In the genomic region with DNA sequence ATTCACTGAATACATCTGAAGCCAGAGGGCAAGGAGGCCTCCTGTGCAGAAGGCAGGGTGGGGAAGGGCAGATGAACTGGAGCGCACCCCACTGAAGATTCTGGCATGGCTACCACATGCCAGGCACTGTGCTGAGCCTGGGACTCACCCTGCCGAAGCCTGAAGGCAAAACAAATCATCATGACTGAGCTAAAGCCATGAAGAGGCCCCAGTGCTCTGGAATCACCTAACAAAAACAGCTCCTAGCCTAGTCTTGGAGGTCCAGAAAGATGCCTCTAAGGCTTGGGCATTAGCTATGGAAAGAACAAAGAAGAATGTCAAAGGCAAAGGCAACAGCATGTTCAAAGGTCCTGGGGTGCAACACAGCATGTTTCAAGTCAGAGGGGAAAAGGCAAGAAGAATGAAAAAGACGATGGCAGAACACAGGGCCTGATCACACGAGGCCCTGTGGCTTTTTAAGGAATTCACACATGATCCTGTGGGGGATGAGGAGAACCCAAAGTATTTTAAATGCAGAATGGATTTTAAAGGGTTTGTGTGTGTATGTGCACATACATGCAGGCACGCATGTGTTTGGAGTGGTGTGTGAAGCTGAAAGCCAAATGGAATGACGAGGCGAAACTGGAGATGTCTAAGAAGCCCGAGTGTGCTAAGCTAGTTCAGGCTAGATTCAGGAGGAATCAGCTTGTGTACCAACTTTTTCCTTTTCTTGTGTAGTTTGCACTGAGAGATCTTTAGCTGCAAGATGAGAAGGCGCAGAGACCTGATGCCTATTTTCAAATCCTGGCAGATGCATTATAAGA, we compare ENCODE assay signal across 1 cellular context.
TF ChIP-seq lines count a peak whose summit lies in the region.

No MANE protein-coding gene starts in this region.

TF ChIP-seq in K562, 482 proteins besides CTCF, POLR2A, EP300 and RAD21 (continued from another document):
- TF ChIP-seq, protein P1, sequence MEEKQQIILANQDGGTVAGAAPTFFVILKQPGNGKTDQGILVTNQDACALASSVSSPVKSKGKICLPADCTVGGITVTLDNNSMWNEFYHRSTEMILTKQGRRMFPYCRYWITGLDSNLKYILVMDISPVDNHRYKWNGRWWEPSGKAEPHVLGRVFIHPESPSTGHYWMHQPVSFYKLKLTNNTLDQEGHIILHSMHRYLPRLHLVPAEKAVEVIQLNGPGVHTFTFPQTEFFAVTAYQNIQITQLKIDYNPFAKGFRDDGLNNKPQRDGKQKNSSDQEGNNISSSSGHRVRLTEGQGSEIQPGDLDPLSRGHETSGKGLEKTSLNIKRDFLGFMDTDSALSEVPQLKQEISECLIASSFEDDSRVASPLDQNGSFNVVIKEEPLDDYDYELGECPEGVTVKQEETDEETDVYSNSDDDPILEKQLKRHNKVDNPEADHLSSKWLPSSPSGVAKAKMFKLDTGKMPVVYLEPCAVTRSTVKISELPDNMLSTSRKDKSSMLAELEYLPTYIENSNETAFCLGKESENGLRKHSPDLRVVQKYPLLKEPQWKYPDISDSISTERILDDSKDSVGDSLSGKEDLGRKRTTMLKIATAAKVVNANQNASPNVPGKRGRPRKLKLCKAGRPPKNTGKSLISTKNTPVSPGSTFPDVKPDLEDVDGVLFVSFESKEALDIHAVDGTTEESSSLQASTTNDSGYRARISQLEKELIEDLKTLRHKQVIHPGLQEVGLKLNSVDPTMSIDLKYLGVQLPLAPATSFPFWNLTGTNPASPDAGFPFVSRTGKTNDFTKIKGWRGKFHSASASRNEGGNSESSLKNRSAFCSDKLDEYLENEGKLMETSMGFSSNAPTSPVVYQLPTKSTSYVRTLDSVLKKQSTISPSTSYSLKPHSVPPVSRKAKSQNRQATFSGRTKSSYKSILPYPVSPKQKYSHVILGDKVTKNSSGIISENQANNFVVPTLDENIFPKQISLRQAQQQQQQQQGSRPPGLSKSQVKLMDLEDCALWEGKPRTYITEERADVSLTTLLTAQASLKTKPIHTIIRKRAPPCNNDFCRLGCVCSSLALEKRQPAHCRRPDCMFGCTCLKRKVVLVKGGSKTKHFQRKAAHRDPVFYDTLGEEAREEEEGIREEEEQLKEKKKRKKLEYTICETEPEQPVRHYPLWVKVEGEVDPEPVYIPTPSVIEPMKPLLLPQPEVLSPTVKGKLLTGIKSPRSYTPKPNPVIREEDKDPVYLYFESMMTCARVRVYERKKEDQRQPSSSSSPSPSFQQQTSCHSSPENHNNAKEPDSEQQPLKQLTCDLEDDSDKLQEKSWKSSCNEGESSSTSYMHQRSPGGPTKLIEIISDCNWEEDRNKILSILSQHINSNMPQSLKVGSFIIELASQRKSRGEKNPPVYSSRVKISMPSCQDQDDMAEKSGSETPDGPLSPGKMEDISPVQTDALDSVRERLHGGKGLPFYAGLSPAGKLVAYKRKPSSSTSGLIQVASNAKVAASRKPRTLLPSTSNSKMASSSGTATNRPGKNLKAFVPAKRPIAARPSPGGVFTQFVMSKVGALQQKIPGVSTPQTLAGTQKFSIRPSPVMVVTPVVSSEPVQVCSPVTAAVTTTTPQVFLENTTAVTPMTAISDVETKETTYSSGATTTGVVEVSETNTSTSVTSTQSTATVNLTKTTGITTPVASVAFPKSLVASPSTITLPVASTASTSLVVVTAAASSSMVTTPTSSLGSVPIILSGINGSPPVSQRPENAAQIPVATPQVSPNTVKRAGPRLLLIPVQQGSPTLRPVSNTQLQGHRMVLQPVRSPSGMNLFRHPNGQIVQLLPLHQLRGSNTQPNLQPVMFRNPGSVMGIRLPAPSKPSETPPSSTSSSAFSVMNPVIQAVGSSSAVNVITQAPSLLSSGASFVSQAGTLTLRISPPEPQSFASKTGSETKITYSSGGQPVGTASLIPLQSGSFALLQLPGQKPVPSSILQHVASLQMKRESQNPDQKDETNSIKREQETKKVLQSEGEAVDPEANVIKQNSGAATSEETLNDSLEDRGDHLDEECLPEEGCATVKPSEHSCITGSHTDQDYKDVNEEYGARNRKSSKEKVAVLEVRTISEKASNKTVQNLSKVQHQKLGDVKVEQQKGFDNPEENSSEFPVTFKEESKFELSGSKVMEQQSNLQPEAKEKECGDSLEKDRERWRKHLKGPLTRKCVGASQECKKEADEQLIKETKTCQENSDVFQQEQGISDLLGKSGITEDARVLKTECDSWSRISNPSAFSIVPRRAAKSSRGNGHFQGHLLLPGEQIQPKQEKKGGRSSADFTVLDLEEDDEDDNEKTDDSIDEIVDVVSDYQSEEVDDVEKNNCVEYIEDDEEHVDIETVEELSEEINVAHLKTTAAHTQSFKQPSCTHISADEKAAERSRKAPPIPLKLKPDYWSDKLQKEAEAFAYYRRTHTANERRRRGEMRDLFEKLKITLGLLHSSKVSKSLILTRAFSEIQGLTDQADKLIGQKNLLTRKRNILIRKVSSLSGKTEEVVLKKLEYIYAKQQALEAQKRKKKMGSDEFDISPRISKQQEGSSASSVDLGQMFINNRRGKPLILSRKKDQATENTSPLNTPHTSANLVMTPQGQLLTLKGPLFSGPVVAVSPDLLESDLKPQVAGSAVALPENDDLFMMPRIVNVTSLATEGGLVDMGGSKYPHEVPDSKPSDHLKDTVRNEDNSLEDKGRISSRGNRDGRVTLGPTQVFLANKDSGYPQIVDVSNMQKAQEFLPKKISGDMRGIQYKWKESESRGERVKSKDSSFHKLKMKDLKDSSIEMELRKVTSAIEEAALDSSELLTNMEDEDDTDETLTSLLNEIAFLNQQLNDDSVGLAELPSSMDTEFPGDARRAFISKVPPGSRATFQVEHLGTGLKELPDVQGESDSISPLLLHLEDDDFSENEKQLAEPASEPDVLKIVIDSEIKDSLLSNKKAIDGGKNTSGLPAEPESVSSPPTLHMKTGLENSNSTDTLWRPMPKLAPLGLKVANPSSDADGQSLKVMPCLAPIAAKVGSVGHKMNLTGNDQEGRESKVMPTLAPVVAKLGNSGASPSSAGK (IDR thresholded peaks at IDR 0.05) = peak; percentile 29
- TF ChIP-seq KDM1A (IDR thresholded peaks at IDR 0.05) (peak; percentile 25 to 31; a peak in 2 of 4 replicates), FOXA3 (CRISPR knock-in tag; conservative IDR thresholded peaks at IDR 0.05 in 1 of 2, IDR thresholded peaks at IDR 0.05 in 1 of 2) (0 out of 4 replicates have a peak, but pooled peaks of 1 of the 2 experiments have one; percentile 36), SP2 (IDR thresholded peaks at IDR 0.05; ENCODE audit: extremely low read depth, low read depth, low read length, poor library complexity, severe bottlenecking) (no peak)
- TF ChIP-seq, protein P2, sequence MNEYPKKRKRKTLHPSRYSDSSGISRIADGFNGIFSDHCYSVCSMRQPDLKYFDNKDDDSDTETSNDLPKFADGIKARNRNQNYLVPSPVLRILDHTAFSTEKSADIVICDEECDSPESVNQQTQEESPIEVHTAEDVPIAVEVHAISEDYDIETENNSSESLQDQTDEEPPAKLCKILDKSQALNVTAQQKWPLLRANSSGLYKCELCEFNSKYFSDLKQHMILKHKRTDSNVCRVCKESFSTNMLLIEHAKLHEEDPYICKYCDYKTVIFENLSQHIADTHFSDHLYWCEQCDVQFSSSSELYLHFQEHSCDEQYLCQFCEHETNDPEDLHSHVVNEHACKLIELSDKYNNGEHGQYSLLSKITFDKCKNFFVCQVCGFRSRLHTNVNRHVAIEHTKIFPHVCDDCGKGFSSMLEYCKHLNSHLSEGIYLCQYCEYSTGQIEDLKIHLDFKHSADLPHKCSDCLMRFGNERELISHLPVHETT (CRISPR knock-in tag; conservative IDR thresholded peaks at IDR 0.05 in 1 of 2, IDR thresholded peaks at IDR 0.05 in 1 of 2) = 0 out of 4 replicates have a peak, but pooled peaks of 1 of the 2 experiments have one; percentile 10
